ENCODE assay signal across 31 cellular contexts in the genomic region with DNA sequence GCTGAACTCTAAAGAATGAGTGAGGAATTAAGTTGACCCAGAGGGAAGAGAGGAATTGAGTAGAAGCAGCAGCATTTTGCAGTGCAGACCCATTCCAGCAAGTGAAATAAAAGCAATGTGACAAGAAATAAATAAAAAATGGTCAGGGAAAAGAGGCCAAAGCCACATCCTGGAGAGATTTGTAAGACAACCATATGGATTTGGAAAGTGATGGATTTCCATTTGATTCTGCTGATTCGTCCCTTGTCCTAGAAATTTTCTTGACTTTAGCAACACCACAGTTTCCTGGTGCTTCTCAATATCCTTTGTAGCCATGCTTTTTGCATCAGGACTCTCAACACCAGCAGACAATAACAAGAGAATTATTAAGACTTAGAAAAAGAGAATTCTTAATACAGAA.
"Had no signal": no experiment of that assay in that cellular context is flagged by ENCODE, and none has a peak within 500 bp of the region (broad histone marks: within the 10 kb centered on the region; RNA-seq: fewer than 3 reads in every experiment).

No MANE protein-coding gene starts in this region.

- H3K36me3 ChIP-seq: breast epithelium, cardiac muscle cell, colonic mucosa, esophagus squamous epithelium, gastrocnemius medialis, heart left ventricle had no signal

- H3K4me3 Mint-ChIP-seq: activated CD4-positive, alpha-beta memory T cell treated with anti-CD3 and anti-CD28 coated beads, Interleukin-2, amount 10 ng/mL, durations not matched to agents 7 days and 5 days; activated CD4-positive, alpha-beta T cell treated with anti-CD3 and anti-CD28 coated beads, Interleukin-2, amount 10 ng/mL, durations not matched to agents 7 days and 5 days; activated naive CD4-positive, alpha-beta T cell treated with anti-CD3 and anti-CD28 coated beads, Interleukin-2, amount 10 ng/mL, durations not matched to agents 7 days and 5 days; activated naive CD8-positive, alpha-beta T cell treated with anti-CD3 and anti-CD28 coated beads, Interleukin-2, amount 10 ng/mL, durations not matched to agents 7 days and 5 days; activated T-cell treated with anti-CD3 and anti-CD28 coated beads, Interleukin-2, amount 50 U/mL, for 24 hours; activated T-cell treated with anti-CD3 and anti-CD28 coated beads, Interleukin-2, amount 50 U/mL, for 72 hours; brain had no signal

- ATAC-seq: gastrocnemius medialis, heart left ventricle had no signal

- H3K36me3 Mint-ChIP-seq: activated naive CD4-positive, alpha-beta T cell treated with anti-CD3 and anti-CD28 coated beads, Interleukin-2, amount 10 ng/mL, durations not matched to agents 7 days and 5 days; activated naive CD4-positive, alpha-beta T cell treated with anti-CD3 and anti-CD28 coated beads, Interleukin-2, amount 50 U/mL, for 72 hours; activated naive CD8-positive, alpha-beta T cell treated with anti-CD3 and anti-CD28 coated beads, Interleukin-2, amount 10 ng/mL, durations not matched to agents 7 days and 5 days; brain had no signal

- H3K27ac ChIP-seq: breast epithelium, cardiac muscle cell, colonic mucosa, epithelial cell of prostate, esophagus squamous epithelium, foreskin keratinocyte, gastrocnemius medialis, heart left ventricle had no signal

- H3K27me3 ChIP-seq: breast epithelium, cardiac muscle cell, colonic mucosa, foreskin keratinocyte, gastrocnemius medialis had no signal

- H3K9me3 ChIP-seq: breast epithelium, colonic mucosa, esophagus squamous epithelium, gastrocnemius medialis, heart left ventricle had no signal

- H3K4me1 ChIP-seq: breast epithelium, colonic mucosa, esophagus squamous epithelium, gastrocnemius medialis, heart left ventricle had no signal

- H3K4me1 Mint-ChIP-seq: activated CD4-positive, alpha-beta memory T cell treated with anti-CD3 and anti-CD28 coated beads, Interleukin-2, amount 10 ng/mL, durations not matched to agents 7 days and 5 days; activated CD4-positive, alpha-beta T cell treated with anti-CD3 and anti-CD28 coated beads, Interleukin-2, amount 10 ng/mL, durations not matched to agents 7 days and 5 days; activated naive CD4-positive, alpha-beta T cell treated with anti-CD3 and anti-CD28 coated beads, Interleukin-2, amount 10 ng/mL, durations not matched to agents 7 days and 5 days; activated naive CD8-positive, alpha-beta T cell treated with anti-CD3 and anti-CD28 coated beads, Interleukin-2, amount 10 ng/mL, durations not matched to agents 7 days and 5 days had no signal

- H3K4me3 ChIP-seq: breast epithelium, cardiac muscle cell, colonic mucosa, esophagus squamous epithelium, gastrocnemius medialis, heart left ventricle had no signal

- DNase-seq: activated CD4-positive, alpha-beta memory T cell treated with anti-CD3 and anti-CD28 coated beads, Interleukin-2, amount 10 ng/mL, durations not matched to agents 7 days and 5 days; activated CD4-positive, alpha-beta T cell treated with anti-CD3 and anti-CD28 coated beads for 4 hours; activated CD4-positive, alpha-beta T cell treated with anti-CD3 and anti-CD28 coated beads, Interleukin-2, amount 10 ng/mL, durations not matched to agents 7 days and 5 days; activated CD4-positive, alpha-beta T cell treated with anti-CD3 and anti-CD28 coated beads, Interleukin-2, amount 50 U/mL, for 4 hours; activated CD4-positive, CD25-positive, alpha-beta regulatory T cell; activated CD4-positive, CD25-positive, alpha-beta regulatory T cell treated with anti-CD3 and anti-CD28 coated beads, Interleukin-2, amount 50 U/mL, for 72 hours; activated CD8-positive, alpha-beta memory T cell treated with anti-CD3 and anti-CD28 coated beads, Interleukin-2, amount 50 U/mL, for 48 hours; activated gamma-delta T cell; activated naive CD4-positive, alpha-beta T cell; activated naive CD4-positive, alpha-beta T cell treated with anti-CD3 and anti-CD28 coated beads, Interleukin-2, amount 10 ng/mL, durations not matched to agents 7 days and 5 days; activated naive CD8-positive, alpha-beta T cell treated with anti-CD3 and anti-CD28 coated beads, Interleukin-2, amount 10 ng/mL, durations not matched to agents 7 days and 5 days; activated T-cell treated with anti-CD3 and anti-CD28 coated beads for 4 hours; activated T-cell treated with anti-CD3 and anti-CD28 coated beads, Interleukin-2, amount 50 U/mL, for 24 hours; activated T-cell treated with anti-CD3 and anti-CD28 coated beads, Interleukin-2, amount 50 U/mL, for 72 hours; amniotic stem cell; anterior cingulate cortex; central memory CD4-positive, alpha-beta T cell; cerebellar nuclear complex; colonic mucosa; effector CD8-positive, alpha-beta T cell; esophagus squamous epithelium; gastrocnemius medialis; glutamatergic neuron; heart left ventricle; T-helper 2 cell had no signal

- H3K27ac Mint-ChIP-seq: activated CD4-positive, alpha-beta memory T cell treated with anti-CD3 and anti-CD28 coated beads, Interleukin-2, amount 10 ng/mL, durations not matched to agents 7 days and 5 days; activated CD4-positive, alpha-beta T cell treated with anti-CD3 and anti-CD28 coated beads, Interleukin-2, amount 10 ng/mL, durations not matched to agents 7 days and 5 days; activated naive CD4-positive, alpha-beta T cell treated with anti-CD3 and anti-CD28 coated beads, Interleukin-2, amount 10 ng/mL, durations not matched to agents 7 days and 5 days; activated naive CD4-positive, alpha-beta T cell treated with anti-CD3 and anti-CD28 coated beads, Interleukin-2, amount 50 U/mL, for 72 hours; activated naive CD8-positive, alpha-beta T cell treated with anti-CD3 and anti-CD28 coated beads, Interleukin-2, amount 10 ng/mL, durations not matched to agents 7 days and 5 days; activated T-cell treated with anti-CD3 and anti-CD28 coated beads, Interleukin-2, amount 50 U/mL, for 24 hours; activated T-cell treated with anti-CD3 and anti-CD28 coated beads, Interleukin-2, amount 50 U/mL, for 72 hours; brain had no signal

- H3K9me3 Mint-ChIP-seq: activated CD4-positive, alpha-beta memory T cell treated with anti-CD3 and anti-CD28 coated beads, Interleukin-2, amount 10 ng/mL, durations not matched to agents 7 days and 5 days; activated naive CD4-positive, alpha-beta T cell treated with anti-CD3 and anti-CD28 coated beads, Interleukin-2, amount 10 ng/mL, durations not matched to agents 7 days and 5 days; activated T-cell treated with anti-CD3 and anti-CD28 coated beads, Interleukin-2, amount 50 U/mL, for 24 hours had no signal
